ENCODE assay signal across 8 cellular contexts in the genomic region with DNA sequence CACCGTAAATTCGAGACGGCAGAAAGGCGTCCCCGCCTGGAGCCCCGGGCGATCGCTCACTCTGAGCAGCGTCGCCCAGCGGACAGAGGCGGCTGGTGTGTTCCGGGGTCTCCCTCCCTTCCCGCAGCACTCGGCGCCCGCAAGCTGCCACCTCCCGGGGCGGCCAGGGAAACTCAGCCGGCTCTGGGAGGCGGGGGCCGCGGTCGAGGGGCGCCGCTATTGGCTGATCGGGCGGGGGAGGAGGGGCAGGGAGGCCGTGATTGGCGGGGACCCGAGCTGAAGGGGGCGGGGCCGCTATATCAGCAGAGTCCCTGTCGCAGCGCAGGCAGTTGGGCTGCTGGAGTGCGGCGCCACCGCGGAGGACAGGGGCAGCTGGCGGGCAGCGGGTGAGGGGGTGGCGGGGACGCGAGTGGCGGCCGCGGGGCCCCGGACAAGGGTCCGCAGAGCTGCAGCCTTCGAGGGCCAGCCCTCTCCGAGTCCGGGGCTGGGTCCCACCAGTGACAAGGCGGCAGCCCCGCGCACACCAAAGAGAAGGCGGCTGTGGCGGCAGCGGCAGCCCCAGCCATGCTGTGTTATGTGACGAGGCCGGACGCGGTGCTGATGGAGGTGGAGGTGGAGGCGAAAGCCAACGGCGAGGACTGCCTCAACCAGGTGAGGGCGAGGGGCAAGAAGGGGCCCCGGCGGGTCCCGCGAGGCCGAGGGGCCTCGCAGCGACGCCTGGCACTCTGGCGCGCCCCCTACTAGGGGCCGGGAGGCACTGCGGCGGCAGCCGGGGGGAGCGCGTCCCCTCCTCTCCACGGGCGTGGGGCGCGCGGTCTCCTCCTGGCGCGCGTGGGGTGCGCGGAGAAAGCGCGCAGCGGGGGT. TPM values are rescaled to one million over a fixed set of nuclear protein-coding genes. Genes with fewer than 3 reads are reported as not detected.
DNase-seq lines count a peak whose midpoint lies in the region; ATAC-seq and TF ChIP-seq lines count a peak whose summit lies in the region.

A gene (plus strand): TSS at position 328 of the 864 bp plus-strand sequence. CDS start 237 bp downstream, at position 565.

- peak within 1 kb of the TSS; percentile 99 for H3K4me3 ChIP-seq in mucosa of descending colon

- no peak for TF ChIP-seq EP300 in Ishikawa (IDR thresholded peaks at IDR 0.05; ENCODE audit: borderline replicate concordance)

- ATAC-seq in GM21576 (IDR thresholded peaks at IDR 0.05; ENCODE audit: unreplicated experiment) (peak; percentile 64), mucosa of descending colon (peak; percentile 95)

- peak; percentile 80 for TF ChIP-seq CTCF in mucosa of descending colon (IDR thresholded peaks at IDR 0.05)

- peaks cover 27% of the 10 kb centered on the region for H3K4me1 ChIP-seq in mucosa of descending colon (ENCODE audit: low read depth)

- peak; percentile 14; the same call in 1 of the 2 replicates for TF ChIP-seq RAD21 in Ishikawa (IDR thresholded peaks at IDR 0.05; ENCODE audit: low read depth)

- no peaks in the 10 kb centered on the region for H3K36me3 ChIP-seq in mucosa of descending colon (ENCODE audit: low read depth)

- no peaks in the 10 kb centered on the region for H3K9me3 ChIP-seq in mucosa of descending colon

- peak within 1 kb of the TSS; percentile 51 for H3K27ac ChIP-seq in epithelial cell of prostate

- DNase-seq in DMS53 (lab: John Stamatoyannopoulos, UW) (peak; percentile 98), OCI-M1 (lab: John Stamatoyannopoulos, UW) (peak; percentile 99), activated T-cell treated with anti-CD3 and anti-CD28 coated beads for 4 hours (peak; percentile 98), epithelial cell of prostate (ENCODE audit: low read depth, low spot score) (peak; percentile 43), mucosa of descending colon (peak; percentile 98 to 99 (median 99))
- DNase-seq in stimulated activated CD8-positive, alpha-beta memory T cell treated with anti-CD3 and anti-CD28 coated beads, Interleukin-4, amount 100 ng/mL, for 1 hour (ENCODE audit: low read depth in 2 of 2, low spot score in 1 of 2) = peak; percentile 96 to 97

- intact Hi-C loops in mucosa of descending colon (cut with DNase I, micrococcal nuclease) = loop anchor here in 1 of 2 donors (10.0 kb wide), 1 partner anchor 434 kb away; no protein-coding TSS in a partner anchor

TF ChIP-seq in Ishikawa, 13 proteins besides CTCF, POLR2A, EP300 and RAD21:
- TF ChIP-seq TAF1 (IDR thresholded peaks at IDR 0.05; ENCODE audit: low read depth) = peak; percentile 98
- peak; percentile 44; the same call in 1 of the 2 replicates for TF ChIP-seq YY1 (IDR thresholded peaks at IDR 0.05; ENCODE audit: low read depth)
- 0 out of 2 replicates have a peak, but pooled peaks have one; percentile 5 for TF ChIP-seq EGR1 (IDR thresholded peaks at IDR 0.05)
- TF ChIP-seq, protein P1, sequence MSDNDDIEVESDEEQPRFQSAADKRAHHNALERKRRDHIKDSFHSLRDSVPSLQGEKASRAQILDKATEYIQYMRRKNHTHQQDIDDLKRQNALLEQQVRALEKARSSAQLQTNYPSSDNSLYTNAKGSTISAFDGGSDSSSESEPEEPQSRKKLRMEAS (IDR thresholded peaks at IDR 0.05) = peak; percentile 42; the same call in 1 of the 2 replicates
- no peak for TF ChIP-seq CREB1 (IDR thresholded peaks at IDR 0.05; ENCODE audit: low read depth)
- peak; percentile 14 for TF ChIP-seq ZBTB7A (IDR thresholded peaks at IDR 0.05; ENCODE audit: low read depth)
TF ChIP-seq in Ishikawa: peak in this region for 5.

RNA-seq across cellular contexts. Expression of the gene that starts here (rescaled TPM):
- total RNA-seq in mucosa of descending colon = 10 to 100 TPM; 22.7 to 64.4 (median 40.3) TPM

Comparison
In these comparisons a context has a peak if more than half of its experiments do, and no peak if none do; other contexts are left out.
1. Peak in every context shown above with its lines: DNase-seq, ATAC-seq, H3K4me3 ChIP-seq and H3K27ac ChIP-seq.
2. DNase-seq: peak in every context shown above with its lines; median percentile 99 in OCI-M1; 99 in mucosa of descending colon; 98 in DMS53; 98 in activated T-cell treated with anti-CD3 and anti-CD28 coated beads for 4 hours; 96 in stimulated activated CD8-positive, alpha-beta memory T cell treated with anti-CD3 and anti-CD28 coated beads, Interleukin-4, amount 100 ng/mL, for 1 hour; 43 in epithelial cell of prostate.